Comparison of ENCODE assay signal across 1 cellular context in genomic region chr1:31483012-31483946, GRCh38.
TF ChIP-seq lines count a peak whose summit lies in the region.

No MANE protein-coding gene starts in this region.

TF ChIP-seq in HepG2, 621 proteins besides CTCF, POLR2A, EP300 and RAD21 (continued from another document):
- TF ChIP-seq ARID5B (CRISPR knock-in tag; IDR thresholded peaks at IDR 0.05): peak; percentile 61
- no peak for TF ChIP-seq ZNF672 (CRISPR knock-in tag; IDR thresholded peaks at IDR 0.05)
- TF ChIP-seq, protein P1, sequence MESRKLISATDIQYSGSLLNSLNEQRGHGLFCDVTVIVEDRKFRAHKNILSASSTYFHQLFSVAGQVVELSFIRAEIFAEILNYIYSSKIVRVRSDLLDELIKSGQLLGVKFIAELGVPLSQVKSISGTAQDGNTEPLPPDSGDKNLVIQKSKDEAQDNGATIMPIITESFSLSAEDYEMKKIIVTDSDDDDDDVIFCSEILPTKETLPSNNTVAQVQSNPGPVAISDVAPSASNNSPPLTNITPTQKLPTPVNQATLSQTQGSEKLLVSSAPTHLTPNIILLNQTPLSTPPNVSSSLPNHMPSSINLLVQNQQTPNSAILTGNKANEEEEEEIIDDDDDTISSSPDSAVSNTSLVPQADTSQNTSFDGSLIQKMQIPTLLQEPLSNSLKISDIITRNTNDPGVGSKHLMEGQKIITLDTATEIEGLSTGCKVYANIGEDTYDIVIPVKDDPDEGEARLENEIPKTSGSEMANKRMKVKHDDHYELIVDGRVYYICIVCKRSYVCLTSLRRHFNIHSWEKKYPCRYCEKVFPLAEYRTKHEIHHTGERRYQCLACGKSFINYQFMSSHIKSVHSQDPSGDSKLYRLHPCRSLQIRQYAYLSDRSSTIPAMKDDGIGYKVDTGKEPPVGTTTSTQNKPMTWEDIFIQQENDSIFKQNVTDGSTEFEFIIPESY (CRISPR knock-in tag; IDR thresholded peaks at IDR 0.05): no peak
- TF ChIP-seq, protein P2, sequence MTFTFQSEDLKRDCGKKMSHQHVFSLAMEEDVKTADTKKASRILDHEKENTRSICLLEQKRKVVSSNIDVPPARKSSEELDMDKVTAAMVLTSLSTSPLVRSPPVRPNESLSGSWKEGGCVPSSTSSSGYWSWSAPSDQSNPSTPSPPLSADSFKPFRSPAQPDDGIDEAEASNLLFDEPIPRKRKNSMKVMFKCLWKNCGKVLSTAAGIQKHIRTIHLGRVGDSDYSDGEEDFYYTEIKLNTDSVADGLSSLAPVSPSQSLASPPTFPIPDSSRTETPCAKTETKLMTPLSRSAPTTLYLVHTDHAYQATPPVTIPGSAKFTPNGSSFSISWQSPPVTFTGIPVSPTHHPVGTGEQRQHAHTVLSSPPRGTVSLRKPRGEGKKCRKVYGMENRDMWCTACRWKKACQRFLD (CRISPR knock-in tag; IDR thresholded peaks at IDR 0.05; ENCODE audit: borderline replicate concordance): no peak
- TF ChIP-seq MXD4 (CRISPR knock-in tag; IDR thresholded peaks at IDR 0.05): no peak
- no peak for TF ChIP-seq LCORL (IDR thresholded peaks at IDR 0.05)
- no peak for TF ChIP-seq LCORL (CRISPR knock-in tag; IDR thresholded peaks at IDR 0.05)
- no peak for TF ChIP-seq ZNF639 (CRISPR knock-in tag; conservative IDR thresholded peaks at IDR 0.05)
- TF ChIP-seq CEBPG (CRISPR knock-in tag; IDR thresholded peaks at IDR 0.05): peak; percentile 41; the same call in 1 of the 2 replicates
- TF ChIP-seq ARNTL (CRISPR knock-in tag; IDR thresholded peaks at IDR 0.05): no peak
- no peak for TF ChIP-seq HDAC6 (IDR thresholded peaks at IDR 0.05; ENCODE audit: low read depth, low read length)
- TF ChIP-seq, protein P3, sequence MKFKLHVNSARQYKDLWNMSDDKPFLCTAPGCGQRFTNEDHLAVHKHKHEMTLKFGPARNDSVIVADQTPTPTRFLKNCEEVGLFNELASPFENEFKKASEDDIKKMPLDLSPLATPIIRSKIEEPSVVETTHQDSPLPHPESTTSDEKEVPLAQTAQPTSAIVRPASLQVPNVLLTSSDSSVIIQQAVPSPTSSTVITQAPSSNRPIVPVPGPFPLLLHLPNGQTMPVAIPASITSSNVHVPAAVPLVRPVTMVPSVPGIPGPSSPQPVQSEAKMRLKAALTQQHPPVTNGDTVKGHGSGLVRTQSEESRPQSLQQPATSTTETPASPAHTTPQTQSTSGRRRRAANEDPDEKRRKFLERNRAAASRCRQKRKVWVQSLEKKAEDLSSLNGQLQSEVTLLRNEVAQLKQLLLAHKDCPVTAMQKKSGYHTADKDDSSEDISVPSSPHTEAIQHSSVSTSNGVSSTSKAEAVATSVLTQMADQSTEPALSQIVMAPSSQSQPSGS (CRISPR knock-in tag; IDR thresholded peaks at IDR 0.05): no peak
- TF ChIP-seq ZNF317 (CRISPR knock-in tag; IDR thresholded peaks at IDR 0.05): no peak
- TF ChIP-seq, protein P4, sequence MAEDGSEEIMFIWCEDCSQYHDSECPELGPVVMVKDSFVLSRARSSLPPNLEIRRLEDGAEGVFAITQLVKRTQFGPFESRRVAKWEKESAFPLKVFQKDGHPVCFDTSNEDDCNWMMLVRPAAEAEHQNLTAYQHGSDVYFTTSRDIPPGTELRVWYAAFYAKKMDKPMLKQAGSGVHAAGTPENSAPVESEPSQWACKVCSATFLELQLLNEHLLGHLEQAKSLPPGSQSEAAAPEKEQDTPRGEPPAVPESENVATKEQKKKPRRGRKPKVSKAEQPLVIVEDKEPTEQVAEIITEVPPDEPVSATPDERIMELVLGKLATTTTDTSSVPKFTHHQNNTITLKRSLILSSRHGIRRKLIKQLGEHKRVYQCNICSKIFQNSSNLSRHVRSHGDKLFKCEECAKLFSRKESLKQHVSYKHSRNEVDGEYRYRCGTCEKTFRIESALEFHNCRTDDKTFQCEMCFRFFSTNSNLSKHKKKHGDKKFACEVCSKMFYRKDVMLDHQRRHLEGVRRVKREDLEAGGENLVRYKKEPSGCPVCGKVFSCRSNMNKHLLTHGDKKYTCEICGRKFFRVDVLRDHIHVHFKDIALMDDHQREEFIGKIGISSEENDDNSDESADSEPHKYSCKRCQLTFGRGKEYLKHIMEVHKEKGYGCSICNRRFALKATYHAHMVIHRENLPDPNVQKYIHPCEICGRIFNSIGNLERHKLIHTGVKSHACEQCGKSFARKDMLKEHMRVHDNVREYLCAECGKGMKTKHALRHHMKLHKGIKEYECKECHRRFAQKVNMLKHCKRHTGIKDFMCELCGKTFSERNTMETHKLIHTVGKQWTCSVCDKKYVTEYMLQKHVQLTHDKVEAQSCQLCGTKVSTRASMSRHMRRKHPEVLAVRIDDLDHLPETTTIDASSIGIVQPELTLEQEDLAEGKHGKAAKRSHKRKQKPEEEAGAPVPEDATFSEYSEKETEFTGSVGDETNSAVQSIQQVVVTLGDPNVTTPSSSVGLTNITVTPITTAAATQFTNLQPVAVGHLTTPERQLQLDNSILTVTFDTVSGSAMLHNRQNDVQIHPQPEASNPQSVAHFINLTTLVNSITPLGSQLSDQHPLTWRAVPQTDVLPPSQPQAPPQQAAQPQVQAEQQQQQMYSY (CRISPR knock-in tag; IDR thresholded peaks at IDR 0.05): no peak
- no peak for TF ChIP-seq AKAP8 (CRISPR knock-in tag; IDR thresholded peaks at IDR 0.05)
- TF ChIP-seq TMF1 (CRISPR knock-in tag; IDR thresholded peaks at IDR 0.05; ENCODE audit: low read depth): no peak
- no peak for TF ChIP-seq E2F2 (CRISPR knock-in tag; IDR thresholded peaks at IDR 0.05; ENCODE audit: borderline replicate concordance)
- no peak for TF ChIP-seq ETV6 (CRISPR knock-in tag; conservative IDR thresholded peaks at IDR 0.05)
- TF ChIP-seq ZNF557 (CRISPR knock-in tag; IDR thresholded peaks at IDR 0.05): no peak
- TF ChIP-seq CREBL2 (CRISPR knock-in tag; IDR thresholded peaks at IDR 0.05; ENCODE audit: borderline replicate concordance): no peak
- TF ChIP-seq CREB1 (IDR thresholded peaks at IDR 0.05): peak; percentile 33
- TF ChIP-seq CREB1 (CRISPR knock-in tag; IDR thresholded peaks at IDR 0.05): peak; percentile 72
- TF ChIP-seq ZNF747 (CRISPR knock-in tag; IDR thresholded peaks at IDR 0.05; ENCODE audit: borderline replicate concordance): no peak
- 0 out of 2 replicates have a peak, but pooled peaks have one; percentile 33 for TF ChIP-seq TBX3 (IDR thresholded peaks at IDR 0.05; ENCODE audit: borderline replicate concordance)
- TF ChIP-seq RARA (CRISPR knock-in tag; IDR thresholded peaks at IDR 0.05): peak; percentile 64
